ENCODE assay signal across 20 cellular contexts in the genomic region with DNA sequence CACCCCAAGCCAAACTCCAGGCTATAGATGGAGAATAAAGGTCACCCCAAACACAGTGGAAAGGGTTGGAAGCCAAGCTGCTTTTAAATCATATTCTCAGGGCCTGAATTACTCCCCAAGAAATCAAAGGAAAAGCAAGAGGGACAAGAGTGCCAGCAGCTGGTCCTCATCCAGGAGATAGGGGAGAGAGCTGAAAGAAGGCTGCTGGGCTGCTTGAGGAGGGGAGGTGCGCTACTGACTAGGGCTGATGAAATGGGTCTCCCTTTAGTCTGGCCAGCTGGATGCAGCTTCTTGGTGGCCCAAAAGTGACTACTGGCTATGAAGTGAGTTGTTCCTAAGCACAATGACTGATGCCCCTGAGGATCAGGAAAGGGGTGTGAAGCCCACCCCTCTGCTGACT.
DNase-seq lines count a peak whose midpoint lies in the region; ATAC-seq and TF ChIP-seq lines count a peak whose summit lies in the region.
"Had no signal": no experiment of that assay in that cellular context is flagged by ENCODE, and none has a peak within 500 bp of the region (broad histone marks: within the 10 kb centered on the region; RNA-seq: fewer than 3 reads in every experiment).

No MANE protein-coding gene starts in this region.

- no peak overlapping the region for H3K9ac ChIP-seq in neuronal stem cell (ENCODE audit: low read depth, low read length, poor library complexity)

- no peaks in the 10 kb centered on the region for H3K9me3 Mint-ChIP-seq in activated CD8-positive, alpha-beta T cell treated with anti-CD3 and anti-CD28 coated beads, Interleukin-2, amount 10 ng/mL, durations not matched to agents 7 days and 5 days (ENCODE audit: insufficient read depth)
- H3K9me3 Mint-ChIP-seq: CD4-positive, alpha-beta T cell had no signal

- peak overlapping the region; percentile 44 for H3K18ac ChIP-seq in neuronal stem cell (ENCODE audit: low read length)

- H2BK12ac ChIP-seq in neuronal stem cell (ENCODE audit: low read length) = peak overlapping the region; percentile 47

- no peak for TF ChIP-seq EP300 in upper lobe of left lung (IDR thresholded peaks at IDR 0.05)

- H3K27ac ChIP-seq in heart right ventricle (peak overlapping the region in 7 of 10 donors; percentile 13 to 82 (median 56)), right cardiac atrium (ENCODE audit: low read length) (no peak overlapping the region), neuronal stem cell (replicated peaks; ENCODE audit: low read length) (peak overlapping the region; percentile 89), upper lobe of left lung (no peak overlapping the region)

- peaks cover 4% of the 10 kb centered on the region for H3K27me3 Mint-ChIP-seq in activated CD8-positive, alpha-beta T cell treated with anti-CD3 and anti-CD28 coated beads, Interleukin-2, amount 10 ng/mL, durations not matched to agents 7 days and 5 days (ENCODE audit: low read depth)
- H3K27me3 Mint-ChIP-seq: CD4-positive, alpha-beta T cell had no signal

- H3K23ac ChIP-seq in neuronal stem cell (ENCODE audit: low read depth, low read length, poor library complexity) = no peak overlapping the region

- H3K27me3 ChIP-seq in heart right ventricle (no peaks in the 10 kb centered on the region), right cardiac atrium (ENCODE audit: control insufficient read depth, insufficient read depth) (no peaks in the 10 kb centered on the region), neuronal stem cell (ENCODE audit: control insufficient read depth in 3 of 3, insufficient read depth in 3 of 3, low read depth in 1 of 3, low read length in 3 of 3) (no peaks in the 10 kb centered on the region), upper lobe of left lung (no peaks in the 10 kb centered on the region)

- intact Hi-C loops in heart right ventricle (cut with DNase I) = no loop called here
- intact Hi-C loops in cardiac septum (cut with DNase I) = no loop called here
- intact Hi-C loops in right cardiac atrium (cut with DNase I) = loop anchor here in 1 of 4 donors (10.0 kb wide), 1 partner anchor 88 kb away; no protein-coding TSS in a partner anchor

- CTCF ChIA-PET in activated CD8-positive, alpha-beta T cell treated with anti-CD3 and anti-CD28 coated beads, Interleukin-2, amount 10 ng/mL, durations not matched to agents 7 days and 5 days (lab: Charles Lee) = interaction anchor here (1.0 kb wide), 1 partner anchor 275 kb away, joined by 4 read pairs; no protein-coding TSS in a partner anchor

- H2BK120ac ChIP-seq in neuronal stem cell (ENCODE audit: low read depth, low read length) = no peak overlapping the region

- H2AFZ ChIP-seq in neuronal stem cell (ENCODE audit: low read length) = no peak overlapping the region

- no peak overlapping the region for H3K4me3 Mint-ChIP-seq in activated CD8-positive, alpha-beta T cell treated with anti-CD3 and anti-CD28 coated beads, Interleukin-2, amount 10 ng/mL, durations not matched to agents 7 days and 5 days
- H3K4me3 Mint-ChIP-seq: CD4-positive, alpha-beta T cell had no signal

- no peak overlapping the region for H4K91ac ChIP-seq in neuronal stem cell (ENCODE audit: low read depth, low read length, poor library complexity)

- 88 to 91% methylated on average over 1 of the region's 1 CpG for WGBS in heart right ventricle, 2 donors
- 63% methylated on average over 1 of the region's 1 CpG for WGBS in right cardiac atrium
- WGBS in neuronal stem cell (ENCODE audit: extremely low coverage in 2 of 2, insufficient read length in 2 of 2, insufficient replicate concordance in 1 of 2), 2 donors = no CpG with 5 or more reads among the region's 1 CpG
- 93 to 94% methylated on average over 1 of the region's 1 CpG for WGBS in upper lobe of left lung, 2 donors

- TF ChIP-seq CTCF in heart right ventricle (IDR thresholded peaks at IDR 0.05) (no peak), upper lobe of left lung (IDR thresholded peaks at IDR 0.05) (no peak)

- H3K4me1 ChIP-seq in heart right ventricle = peaks cover 0 to 48% (median 23%) of the 10 kb centered on the region in 9 donors
- peaks cover 4% of the 10 kb centered on the region for H3K4me1 ChIP-seq in right cardiac atrium (ENCODE audit: control insufficient read depth, insufficient read depth, low read length)
- peaks cover 49 to 60% of the 10 kb centered on the region in 2 donors for H3K4me1 ChIP-seq in neuronal stem cell (ENCODE audit: control insufficient read depth in 2 of 2, insufficient read depth in 1 of 2, low read depth in 1 of 2, low read length in 2 of 2)
- H3K4me1 ChIP-seq in upper lobe of left lung = peaks cover 0 to 5% (median 0%) of the 10 kb centered on the region in 4 donors

- H3K4me2 ChIP-seq in neuronal stem cell (ENCODE audit: insufficient read depth, low read length, poor library complexity, severe bottlenecking) = no peak overlapping the region

- no peak overlapping the region for H3K14ac ChIP-seq in neuronal stem cell (ENCODE audit: low read length)

- H3K9me3 ChIP-seq in heart right ventricle (no peaks in the 10 kb centered on the region), right cardiac atrium (ENCODE audit: control insufficient read depth, low read length) (no peaks in the 10 kb centered on the region), neuronal stem cell (replicated peaks in 1 of 2; ENCODE audit: control insufficient read depth in 2 of 2, insufficient read depth in 1 of 2, low read depth in 1 of 2, low read length in 2 of 2) (peaks cover 0 to 2% of the 10 kb centered on the region in 2 donors), upper lobe of left lung (no peaks in the 10 kb centered on the region)

- no peak overlapping the region for H3K4ac ChIP-seq in neuronal stem cell (ENCODE audit: low read length)

- no peak for DNase-seq in heart right ventricle
- no peak for DNase-seq in cardiac septum (ENCODE audit: low spot score)
- DNase-seq in right cardiac atrium = peak; percentile 57 to 70 (median 65)
- DNase-seq in neuronal stem cell (ENCODE audit: low spot score) = no peak
- DNase-seq in NCI-H226 = no peak
- no peak for DNase-seq in activated CD8-positive, alpha-beta T cell treated with anti-CD3 and anti-CD28 coated beads, Interleukin-2, amount 10 ng/mL, durations not matched to agents 7 days and 5 days
- DNase-seq in upper lobe of left lung = no peak
- DNase-seq: CD4-positive, alpha-beta T cell; DMS153; H7; KBM-7; NCI-H1105 treated with DMSO at 0.1 percent for 48 hours; NCI-H1694; NCI-H2081 treated with DMSO at 0.1 percent for 48 hours; NCI-H510A; NCI-H774; SHP77 treated with DMSO at 0.1 percent for 48 hours had no signal

- no peak overlapping the region for H4K8ac ChIP-seq in neuronal stem cell (ENCODE audit: low read depth, low read length)

- H3K36me3 ChIP-seq in heart right ventricle (peaks cover 0 to 6% (median 0%) of the 10 kb centered on the region in 9 donors), neuronal stem cell (replicated peaks in 1 of 2; ENCODE audit: control insufficient read depth in 2 of 2, insufficient read depth in 2 of 2, low read length in 2 of 2) (no peaks in the 10 kb centered on the region), upper lobe of left lung (no peaks in the 10 kb centered on the region)

- no peak overlapping the region for H3K27ac Mint-ChIP-seq in activated CD8-positive, alpha-beta T cell treated with anti-CD3 and anti-CD28 coated beads, Interleukin-2, amount 10 ng/mL, durations not matched to agents 7 days and 5 days
- H3K27ac Mint-ChIP-seq: CD4-positive, alpha-beta T cell had no signal

- peak overlapping the region; percentile 40 for H2AK5ac ChIP-seq in neuronal stem cell (ENCODE audit: low read depth, low read length)

- no peak for TF ChIP-seq POLR2A in upper lobe of left lung (IDR thresholded peaks at IDR 0.05)

- no peak overlapping the region for H2BK15ac ChIP-seq in neuronal stem cell (ENCODE audit: low read length)

- no peaks in the 10 kb centered on the region for H3K4me1 Mint-ChIP-seq in activated CD8-positive, alpha-beta T cell treated with anti-CD3 and anti-CD28 coated beads, Interleukin-2, amount 10 ng/mL, durations not matched to agents 7 days and 5 days (ENCODE audit: low read depth)

- POLR2A ChIA-PET in activated CD8-positive, alpha-beta T cell treated with anti-CD3 and anti-CD28 coated beads, Interleukin-2, amount 10 ng/mL, durations not matched to agents 7 days and 5 days (lab: Charles Lee) = no interaction called here

- no peaks in the 10 kb centered on the region for H3K79me1 ChIP-seq in neuronal stem cell (ENCODE audit: low read depth, low read length)

- H2BK5ac ChIP-seq in neuronal stem cell (ENCODE audit: low read length) = no peak overlapping the region

- no peaks in the 10 kb centered on the region for H3K36me3 Mint-ChIP-seq in activated CD8-positive, alpha-beta T cell treated with anti-CD3 and anti-CD28 coated beads, Interleukin-2, amount 10 ng/mL, durations not matched to agents 7 days and 5 days (ENCODE audit: low read depth)

- H3K4me3 ChIP-seq in heart right ventricle = no peak overlapping the region
- no peak overlapping the region for H3K4me3 ChIP-seq in right cardiac atrium (ENCODE audit: low read length)
- H3K4me3 ChIP-seq in neuronal stem cell (ENCODE audit: low read length in 2 of 2) = no peak overlapping the region
- H3K4me3 ChIP-seq in upper lobe of left lung = no peak overlapping the region
- H3K4me3 ChIP-seq: GM12878 had no signal

- ATAC-seq in heart right ventricle (peak in 1 of 8 donors; percentile 16), right cardiac atrium (peak in 1 of 2 donors; percentile 56), upper lobe of left lung (ENCODE audit: low FRiP score in 2 of 2) (no peak), GM19467 (IDR thresholded peaks at IDR 0.05; ENCODE audit: unreplicated experiment) (no peak)
- no peak for ATAC-seq in activated CD8-positive, alpha-beta T cell treated with anti-CD3 and anti-CD28 coated beads, Interleukin-2, amount 10 ng/mL, durations not matched to agents 7 days and 5 days
- ATAC-seq: GM12878, HepG2 had no signal

Comparison
In these comparisons a context has a peak if more than half of its experiments do, and no peak if none do; other contexts are left out.
1. DNase-seq: peak in right cardiac atrium (3 of 3); none in heart right ventricle (0 of 2), cardiac septum (single experiment), neuronal stem cell (single experiment), NCI-H226 (single experiment), activated CD8-positive, alpha-beta T cell treated with anti-CD3 and anti-CD28 coated beads, Interleukin-2, amount 10 ng/mL, durations not matched to agents 7 days and 5 days (single experiment) and upper lobe of left lung (0 of 2).
2. H3K27ac ChIP-seq: peak in heart right ventricle (7 of 10) and neuronal stem cell (single experiment); none in right cardiac atrium (single experiment) and upper lobe of left lung (0 of 4).